ENCODE assay signal across 21 cellular contexts in genomic region chr4:61400446-61400845, GRCh38.
"Had no signal": no experiment of that assay in that cellular context is flagged by ENCODE, and none has a peak within 500 bp of the region (broad histone marks: within the 10 kb centered on the region; RNA-seq: fewer than 3 reads in every experiment).

No MANE protein-coding gene starts in this region.

- H3K4me3 ChIP-seq: lung, ovary, psoas muscle, right atrium auricular region, spleen, upper lobe of right lung had no signal

- H3K36me3 Mint-ChIP-seq: activated naive CD8-positive, alpha-beta T cell treated with anti-CD3 and anti-CD28 coated beads, Interleukin-2, amount 10 ng/mL, durations not matched to agents 7 days and 5 days; naive thymus-derived CD8-positive, alpha-beta T cell had no signal

- H3K27ac ChIP-seq: ovary, psoas muscle, right atrium auricular region, spleen, upper lobe of right lung had no signal

- H3K4me3 Mint-ChIP-seq: activated naive CD4-positive, alpha-beta T cell treated with anti-CD3 and anti-CD28 coated beads for 36 hours; activated naive CD8-positive, alpha-beta T cell treated with anti-CD3 and anti-CD28 coated beads, Interleukin-2, amount 10 ng/mL, durations not matched to agents 7 days and 5 days; activated T-cell treated with anti-CD3 and anti-CD28 coated beads, Interleukin-2, amount 50 U/mL, for 4 hours; endodermal cell; naive thymus-derived CD8-positive, alpha-beta T cell had no signal

- H3K9me3 Mint-ChIP-seq: activated naive CD4-positive, alpha-beta T cell treated with anti-CD3 and anti-CD28 coated beads for 36 hours; activated naive CD8-positive, alpha-beta T cell treated with anti-CD3 and anti-CD28 coated beads, Interleukin-2, amount 10 ng/mL, durations not matched to agents 7 days and 5 days; endodermal cell had no signal

- DNase-seq: activated CD4-positive, alpha-beta T cell treated with anti-CD3 and anti-CD28 coated beads, Interleukin-2, amount 50 U/mL, for 4 hours; activated CD8-positive, alpha-beta memory T cell treated with anti-CD3 and anti-CD28 coated beads, Interleukin-2, amount 50 U/mL, for 48 hours; activated naive CD4-positive, alpha-beta T cell treated with anti-CD3 and anti-CD28 coated beads for 36 hours; activated naive CD8-positive, alpha-beta T cell treated with anti-CD3 and anti-CD28 coated beads, Interleukin-2, amount 10 ng/mL, durations not matched to agents 7 days and 5 days; activated T-cell treated with anti-CD3 and anti-CD28 coated beads, Interleukin-2, amount 50 U/mL, for 4 hours; amniotic stem cell; cerebellar nuclear complex; cortex of kidney; endodermal cell; kidney; naive thymus-derived CD8-positive, alpha-beta T cell; ovary; psoas muscle; spleen; stimulated activated CD4-positive, alpha-beta T cell treated with anti-CD3 and anti-CD28 coated beads, Interleukin-4, amount 100 ng/mL, for 24 hours; stimulated activated naive CD4-positive, alpha-beta T cell treated with Interleukin-2 at 50 U/mL for 16 hours; T-helper 1 cell; upper lobe of right lung had no signal

- H3K27me3 Mint-ChIP-seq: activated naive CD8-positive, alpha-beta T cell treated with anti-CD3 and anti-CD28 coated beads, Interleukin-2, amount 10 ng/mL, durations not matched to agents 7 days and 5 days; naive thymus-derived CD8-positive, alpha-beta T cell had no signal

- ATAC-seq: activated T-cell treated with anti-CD3 and anti-CD28 coated beads, Interleukin-2, amount 50 U/mL, for 4 hours; left lobe of liver; naive thymus-derived CD8-positive, alpha-beta T cell; psoas muscle; upper lobe of right lung had no signal

- H3K4me1 Mint-ChIP-seq: activated naive CD8-positive, alpha-beta T cell treated with anti-CD3 and anti-CD28 coated beads, Interleukin-2, amount 10 ng/mL, durations not matched to agents 7 days and 5 days; naive thymus-derived CD8-positive, alpha-beta T cell had no signal

- H3K27ac Mint-ChIP-seq: activated naive CD4-positive, alpha-beta T cell treated with anti-CD3 and anti-CD28 coated beads for 36 hours; activated naive CD8-positive, alpha-beta T cell treated with anti-CD3 and anti-CD28 coated beads, Interleukin-2, amount 10 ng/mL, durations not matched to agents 7 days and 5 days; endodermal cell; naive thymus-derived CD8-positive, alpha-beta T cell had no signal
